1 cellular context compared by ENCODE assay signal in the genomic region with DNA sequence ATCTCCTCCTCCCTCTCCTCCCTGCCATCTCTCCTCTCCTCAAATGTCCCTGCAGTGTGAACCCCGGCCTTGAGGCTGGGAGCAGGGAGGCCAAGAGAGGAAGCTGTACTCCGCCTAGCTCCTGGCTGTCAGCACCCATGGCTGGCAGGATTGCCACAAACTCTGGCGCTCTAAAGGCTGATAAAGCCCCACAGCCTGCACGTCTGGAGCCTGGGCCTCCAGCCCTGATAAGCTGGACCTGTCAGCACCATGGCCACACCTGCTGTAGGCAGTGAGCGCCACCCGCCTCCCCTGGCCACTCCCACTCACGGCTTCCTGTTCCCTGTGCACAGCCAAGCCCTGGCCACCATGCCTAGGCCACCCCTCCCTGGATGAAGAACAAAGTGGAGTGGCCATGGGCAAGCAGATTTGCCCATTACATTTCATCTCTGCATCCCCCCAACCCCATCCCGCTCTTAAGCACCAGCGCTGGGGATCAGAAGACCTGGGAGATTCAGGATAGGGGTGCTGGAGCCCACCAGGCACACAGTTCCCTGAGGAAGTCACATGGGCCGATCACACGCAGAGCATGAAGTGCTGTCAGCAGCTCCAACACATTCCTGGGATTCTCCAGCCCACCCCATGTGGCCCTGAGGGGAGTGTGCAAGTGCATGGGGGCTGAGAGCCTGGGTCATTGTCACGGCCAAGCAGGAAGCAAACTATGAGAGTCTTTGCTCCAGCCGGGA.
A peak's percentile ranks its signal among the peaks of the same experiment; 100 is the strongest.
TF ChIP-seq lines count a peak whose summit lies in the region.

No MANE protein-coding gene starts in this region.

TF ChIP-seq in K562, 482 proteins besides CTCF, POLR2A, EP300 and RAD21 (continued from another document and continues in another):
- TF ChIP-seq, protein P1, sequence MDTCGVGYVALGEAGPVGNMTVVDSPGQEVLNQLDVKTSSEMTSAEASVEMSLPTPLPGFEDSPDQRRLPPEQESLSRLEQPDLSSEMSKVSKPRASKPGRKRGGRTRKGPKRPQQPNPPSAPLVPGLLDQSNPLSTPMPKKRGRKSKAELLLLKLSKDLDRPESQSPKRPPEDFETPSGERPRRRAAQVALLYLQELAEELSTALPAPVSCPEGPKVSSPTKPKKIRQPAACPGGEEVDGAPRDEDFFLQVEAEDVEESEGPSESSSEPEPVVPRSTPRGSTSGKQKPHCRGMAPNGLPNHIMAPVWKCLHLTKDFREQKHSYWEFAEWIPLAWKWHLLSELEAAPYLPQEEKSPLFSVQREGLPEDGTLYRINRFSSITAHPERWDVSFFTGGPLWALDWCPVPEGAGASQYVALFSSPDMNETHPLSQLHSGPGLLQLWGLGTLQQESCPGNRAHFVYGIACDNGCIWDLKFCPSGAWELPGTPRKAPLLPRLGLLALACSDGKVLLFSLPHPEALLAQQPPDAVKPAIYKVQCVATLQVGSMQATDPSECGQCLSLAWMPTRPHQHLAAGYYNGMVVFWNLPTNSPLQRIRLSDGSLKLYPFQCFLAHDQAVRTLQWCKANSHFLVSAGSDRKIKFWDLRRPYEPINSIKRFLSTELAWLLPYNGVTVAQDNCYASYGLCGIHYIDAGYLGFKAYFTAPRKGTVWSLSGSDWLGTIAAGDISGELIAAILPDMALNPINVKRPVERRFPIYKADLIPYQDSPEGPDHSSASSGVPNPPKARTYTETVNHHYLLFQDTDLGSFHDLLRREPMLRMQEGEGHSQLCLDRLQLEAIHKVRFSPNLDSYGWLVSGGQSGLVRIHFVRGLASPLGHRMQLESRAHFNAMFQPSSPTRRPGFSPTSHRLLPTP (IDR thresholded peaks at IDR 0.05; ENCODE audit: borderline replicate concordance, extremely low read depth, insufficient read length), result no peak
- TF ChIP-seq, protein P2, sequence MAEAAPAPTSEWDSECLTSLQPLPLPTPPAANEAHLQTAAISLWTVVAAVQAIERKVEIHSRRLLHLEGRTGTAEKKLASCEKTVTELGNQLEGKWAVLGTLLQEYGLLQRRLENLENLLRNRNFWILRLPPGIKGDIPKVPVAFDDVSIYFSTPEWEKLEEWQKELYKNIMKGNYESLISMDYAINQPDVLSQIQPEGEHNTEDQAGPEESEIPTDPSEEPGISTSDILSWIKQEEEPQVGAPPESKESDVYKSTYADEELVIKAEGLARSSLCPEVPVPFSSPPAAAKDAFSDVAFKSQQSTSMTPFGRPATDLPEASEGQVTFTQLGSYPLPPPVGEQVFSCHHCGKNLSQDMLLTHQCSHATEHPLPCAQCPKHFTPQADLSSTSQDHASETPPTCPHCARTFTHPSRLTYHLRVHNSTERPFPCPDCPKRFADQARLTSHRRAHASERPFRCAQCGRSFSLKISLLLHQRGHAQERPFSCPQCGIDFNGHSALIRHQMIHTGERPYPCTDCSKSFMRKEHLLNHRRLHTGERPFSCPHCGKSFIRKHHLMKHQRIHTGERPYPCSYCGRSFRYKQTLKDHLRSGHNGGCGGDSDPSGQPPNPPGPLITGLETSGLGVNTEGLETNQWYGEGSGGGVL (CRISPR knock-in tag; IDR thresholded peaks at IDR 0.05), result no peak
- TF ChIP-seq HNRNPLL (IDR thresholded peaks at IDR 0.05; ENCODE audit: low read depth, low read length, poor library complexity, severe bottlenecking) (peak; percentile 27), TEAD1 (CRISPR knock-in tag; IDR thresholded peaks at IDR 0.05) (peak; percentile 68 to 72; a peak in 3 of 4 replicates), MTA3 (IDR thresholded peaks at IDR 0.05; ENCODE audit: borderline replicate concordance) (peak; percentile 91), KLF6 (CRISPR knock-in tag; IDR thresholded peaks at IDR 0.05; ENCODE audit: borderline replicate concordance) (peak; percentile 70; the same call in 1 of the 2 replicates), ZNF239 (CRISPR knock-in tag; IDR thresholded peaks at IDR 0.05) (peak; percentile 67), MIER1 (IDR thresholded peaks at IDR 0.05; ENCODE audit: low read depth) (no peak), ZNF644 (tag; IDR thresholded peaks at IDR 0.05; ENCODE audit: low read depth) (peak; percentile 94), HSF4 (CRISPR knock-in tag; IDR thresholded peaks at IDR 0.05; ENCODE audit: borderline replicate concordance) (no peak; the same call in 1 of the 2 replicates), HDGF (IDR thresholded peaks at IDR 0.05) (peak; percentile 98), SMAD4 (CRISPR knock-in tag; conservative IDR thresholded peaks at IDR 0.05) (peak; percentile 99), BHLHE40 (IDR thresholded peaks at IDR 0.05; ENCODE audit: low read length) (peak; percentile 94), FOXA3 (CRISPR knock-in tag; conservative IDR thresholded peaks at IDR 0.05 in 1 of 2, IDR thresholded peaks at IDR 0.05 in 1 of 2) (0 out of 4 replicates have a peak, but pooled peaks of 1 of the 2 experiments have one; percentile 4), ZBED1 (IDR thresholded peaks at IDR 0.05) (peak; percentile 94), THRAP3 (IDR thresholded peaks at IDR 0.05; ENCODE audit: borderline replicate concordance) (no peak), ZBTB1 (CRISPR knock-in tag; IDR thresholded peaks at IDR 0.05; ENCODE audit: borderline replicate concordance, low read depth) (no peak), BRD4 (IDR thresholded peaks at IDR 0.05) (no peak), SPI1 (IDR thresholded peaks at IDR 0.05; ENCODE audit: borderline replicate concordance, low read depth, low read length) (peak; percentile 83), RNF2 (IDR thresholded peaks at IDR 0.05) (peak; percentile 97), PURB (CRISPR knock-in tag; IDR thresholded peaks at IDR 0.05; ENCODE audit: low read depth) (no peak), KLF10 (CRISPR knock-in tag; IDR thresholded peaks at IDR 0.05) (no peak), ZNF324 (CRISPR knock-in tag; IDR thresholded peaks at IDR 0.05) (peak; percentile 36; the same call in 1 of the 2 replicates), ZNF253 (CRISPR knock-in tag; conservative IDR thresholded peaks at IDR 0.05) (no peak), SRF (CRISPR knock-in tag; IDR thresholded peaks at IDR 0.05) (peak; percentile 49 to 88; a peak in 1 of 4 replicates), OTX1 (CRISPR knock-in tag; IDR thresholded peaks at IDR 0.05) (peak; percentile 60; the same call in 1 of the 2 replicates), NR4A1 (CRISPR knock-in tag; IDR thresholded peaks at IDR 0.05) (peak; percentile 45; the same call in 1 of the 2 replicates), NR4A1 (tag; IDR thresholded peaks at IDR 0.05) (peak; percentile 92), PRPF4 (IDR thresholded peaks at IDR 0.05; ENCODE audit: insufficient read depth, low read depth, low read length, poor library complexity, severe bottlenecking) (no peak), ZNF695 (CRISPR knock-in tag; IDR thresholded peaks at IDR 0.05) (0 out of 2 replicates have a peak, but pooled peaks have one; percentile 35), POLR2B (IDR thresholded peaks at IDR 0.05; ENCODE audit: low read depth, partially characterized antibody) (peak; percentile 63), FOSL1 (tag; conservative IDR thresholded peaks at IDR 0.05) (no peak), CEBPB (tag; IDR thresholded peaks at IDR 0.05) (peak; percentile 41)
- TF ChIP-seq, protein P3, sequence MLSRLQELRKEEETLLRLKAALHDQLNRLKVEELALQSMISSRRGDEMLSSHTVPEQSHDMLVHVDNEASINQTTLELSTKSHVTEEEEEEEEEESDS (CRISPR knock-in tag; IDR thresholded peaks at IDR 0.05), result no peak
- TF ChIP-seq, protein P4, sequence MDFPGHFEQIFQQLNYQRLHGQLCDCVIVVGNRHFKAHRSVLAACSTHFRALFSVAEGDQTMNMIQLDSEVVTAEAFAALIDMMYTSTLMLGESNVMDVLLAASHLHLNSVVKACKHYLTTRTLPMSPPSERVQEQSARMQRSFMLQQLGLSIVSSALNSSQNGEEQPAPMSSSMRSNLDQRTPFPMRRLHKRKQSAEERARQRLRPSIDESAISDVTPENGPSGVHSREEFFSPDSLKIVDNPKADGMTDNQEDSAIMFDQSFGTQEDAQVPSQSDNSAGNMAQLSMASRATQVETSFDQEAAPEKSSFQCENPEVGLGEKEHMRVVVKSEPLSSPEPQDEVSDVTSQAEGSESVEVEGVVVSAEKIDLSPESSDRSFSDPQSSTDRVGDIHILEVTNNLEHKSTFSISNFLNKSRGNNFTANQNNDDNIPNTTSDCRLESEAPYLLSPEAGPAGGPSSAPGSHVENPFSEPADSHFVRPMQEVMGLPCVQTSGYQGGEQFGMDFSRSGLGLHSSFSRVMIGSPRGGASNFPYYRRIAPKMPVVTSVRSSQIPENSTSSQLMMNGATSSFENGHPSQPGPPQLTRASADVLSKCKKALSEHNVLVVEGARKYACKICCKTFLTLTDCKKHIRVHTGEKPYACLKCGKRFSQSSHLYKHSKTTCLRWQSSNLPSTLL (IDR thresholded peaks at IDR 0.05), result no peak
- TF ChIP-seq, protein P5, sequence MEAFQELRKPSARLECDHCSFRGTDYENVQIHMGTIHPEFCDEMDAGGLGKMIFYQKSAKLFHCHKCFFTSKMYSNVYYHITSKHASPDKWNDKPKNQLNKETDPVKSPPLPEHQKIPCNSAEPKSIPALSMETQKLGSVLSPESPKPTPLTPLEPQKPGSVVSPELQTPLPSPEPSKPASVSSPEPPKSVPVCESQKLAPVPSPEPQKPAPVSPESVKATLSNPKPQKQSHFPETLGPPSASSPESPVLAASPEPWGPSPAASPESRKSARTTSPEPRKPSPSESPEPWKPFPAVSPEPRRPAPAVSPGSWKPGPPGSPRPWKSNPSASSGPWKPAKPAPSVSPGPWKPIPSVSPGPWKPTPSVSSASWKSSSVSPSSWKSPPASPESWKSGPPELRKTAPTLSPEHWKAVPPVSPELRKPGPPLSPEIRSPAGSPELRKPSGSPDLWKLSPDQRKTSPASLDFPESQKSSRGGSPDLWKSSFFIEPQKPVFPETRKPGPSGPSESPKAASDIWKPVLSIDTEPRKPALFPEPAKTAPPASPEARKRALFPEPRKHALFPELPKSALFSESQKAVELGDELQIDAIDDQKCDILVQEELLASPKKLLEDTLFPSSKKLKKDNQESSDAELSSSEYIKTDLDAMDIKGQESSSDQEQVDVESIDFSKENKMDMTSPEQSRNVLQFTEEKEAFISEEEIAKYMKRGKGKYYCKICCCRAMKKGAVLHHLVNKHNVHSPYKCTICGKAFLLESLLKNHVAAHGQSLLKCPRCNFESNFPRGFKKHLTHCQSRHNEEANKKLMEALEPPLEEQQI (IDR thresholded peaks at IDR 0.05), result no peak
- TF ChIP-seq, protein P6, sequence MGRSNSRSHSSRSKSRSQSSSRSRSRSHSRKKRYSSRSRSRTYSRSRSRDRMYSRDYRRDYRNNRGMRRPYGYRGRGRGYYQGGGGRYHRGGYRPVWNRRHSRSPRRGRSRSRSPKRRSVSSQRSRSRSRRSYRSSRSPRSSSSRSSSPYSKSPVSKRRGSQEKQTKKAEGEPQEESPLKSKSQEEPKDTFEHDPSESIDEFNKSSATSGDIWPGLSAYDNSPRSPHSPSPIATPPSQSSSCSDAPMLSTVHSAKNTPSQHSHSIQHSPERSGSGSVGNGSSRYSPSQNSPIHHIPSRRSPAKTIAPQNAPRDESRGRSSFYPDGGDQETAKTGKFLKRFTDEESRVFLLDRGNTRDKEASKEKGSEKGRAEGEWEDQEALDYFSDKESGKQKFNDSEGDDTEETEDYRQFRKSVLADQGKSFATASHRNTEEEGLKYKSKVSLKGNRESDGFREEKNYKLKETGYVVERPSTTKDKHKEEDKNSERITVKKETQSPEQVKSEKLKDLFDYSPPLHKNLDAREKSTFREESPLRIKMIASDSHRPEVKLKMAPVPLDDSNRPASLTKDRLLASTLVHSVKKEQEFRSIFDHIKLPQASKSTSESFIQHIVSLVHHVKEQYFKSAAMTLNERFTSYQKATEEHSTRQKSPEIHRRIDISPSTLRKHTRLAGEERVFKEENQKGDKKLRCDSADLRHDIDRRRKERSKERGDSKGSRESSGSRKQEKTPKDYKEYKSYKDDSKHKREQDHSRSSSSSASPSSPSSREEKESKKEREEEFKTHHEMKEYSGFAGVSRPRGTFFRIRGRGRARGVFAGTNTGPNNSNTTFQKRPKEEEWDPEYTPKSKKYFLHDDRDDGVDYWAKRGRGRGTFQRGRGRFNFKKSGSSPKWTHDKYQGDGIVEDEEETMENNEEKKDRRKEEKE (IDR thresholded peaks at IDR 0.05; ENCODE audit: borderline replicate concordance in 1 of 2, control insufficient read depth in 1 of 2, low read depth in 2 of 2, low read length in 1 of 2), result peak in 1 of 2 experiments; percentile 77; a peak in 1 of 4 replicates
- TF ChIP-seq, protein P7, sequence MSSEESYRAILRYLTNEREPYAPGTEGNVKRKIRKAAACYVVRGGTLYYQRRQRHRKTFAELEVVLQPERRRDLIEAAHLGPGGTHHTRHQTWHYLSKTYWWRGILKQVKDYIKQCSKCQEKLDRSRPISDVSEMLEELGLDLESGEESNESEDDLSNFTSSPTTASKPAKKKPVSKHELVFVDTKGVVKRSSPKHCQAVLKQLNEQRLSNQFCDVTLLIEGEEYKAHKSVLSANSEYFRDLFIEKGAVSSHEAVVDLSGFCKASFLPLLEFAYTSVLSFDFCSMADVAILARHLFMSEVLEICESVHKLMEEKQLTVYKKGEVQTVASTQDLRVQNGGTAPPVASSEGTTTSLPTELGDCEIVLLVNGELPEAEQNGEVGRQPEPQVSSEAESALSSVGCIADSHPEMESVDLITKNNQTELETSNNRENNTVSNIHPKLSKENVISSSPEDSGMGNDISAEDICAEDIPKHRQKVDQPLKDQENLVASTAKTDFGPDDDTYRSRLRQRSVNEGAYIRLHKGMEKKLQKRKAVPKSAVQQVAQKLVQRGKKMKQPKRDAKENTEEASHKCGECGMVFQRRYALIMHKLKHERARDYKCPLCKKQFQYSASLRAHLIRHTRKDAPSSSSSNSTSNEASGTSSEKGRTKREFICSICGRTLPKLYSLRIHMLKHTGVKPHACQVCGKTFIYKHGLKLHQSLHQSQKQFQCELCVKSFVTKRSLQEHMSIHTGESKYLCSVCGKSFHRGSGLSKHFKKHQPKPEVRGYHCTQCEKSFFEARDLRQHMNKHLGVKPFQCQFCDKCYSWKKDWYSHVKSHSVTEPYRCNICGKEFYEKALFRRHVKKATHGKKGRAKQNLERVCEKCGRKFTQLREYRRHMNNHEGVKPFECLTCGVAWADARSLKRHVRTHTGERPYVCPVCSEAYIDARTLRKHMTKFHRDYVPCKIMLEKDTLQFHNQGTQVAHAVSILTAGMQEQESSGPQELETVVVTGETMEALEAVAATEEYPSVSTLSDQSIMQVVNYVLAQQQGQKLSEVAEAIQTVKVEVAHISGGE (CRISPR knock-in tag; IDR thresholded peaks at IDR 0.05), result peak in 1 of 3 experiments; percentile 87; a peak in 2 of 6 replicates
- TF ChIP-seq, protein P8, sequence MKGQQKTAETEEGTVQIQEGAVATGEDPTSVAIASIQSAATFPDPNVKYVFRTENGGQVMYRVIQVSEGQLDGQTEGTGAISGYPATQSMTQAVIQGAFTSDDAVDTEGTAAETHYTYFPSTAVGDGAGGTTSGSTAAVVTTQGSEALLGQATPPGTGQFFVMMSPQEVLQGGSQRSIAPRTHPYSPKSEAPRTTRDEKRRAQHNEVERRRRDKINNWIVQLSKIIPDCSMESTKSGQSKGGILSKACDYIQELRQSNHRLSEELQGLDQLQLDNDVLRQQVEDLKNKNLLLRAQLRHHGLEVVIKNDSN (CRISPR knock-in tag; IDR thresholded peaks at IDR 0.05), result peak; percentile 77
- TF ChIP-seq, protein P9, sequence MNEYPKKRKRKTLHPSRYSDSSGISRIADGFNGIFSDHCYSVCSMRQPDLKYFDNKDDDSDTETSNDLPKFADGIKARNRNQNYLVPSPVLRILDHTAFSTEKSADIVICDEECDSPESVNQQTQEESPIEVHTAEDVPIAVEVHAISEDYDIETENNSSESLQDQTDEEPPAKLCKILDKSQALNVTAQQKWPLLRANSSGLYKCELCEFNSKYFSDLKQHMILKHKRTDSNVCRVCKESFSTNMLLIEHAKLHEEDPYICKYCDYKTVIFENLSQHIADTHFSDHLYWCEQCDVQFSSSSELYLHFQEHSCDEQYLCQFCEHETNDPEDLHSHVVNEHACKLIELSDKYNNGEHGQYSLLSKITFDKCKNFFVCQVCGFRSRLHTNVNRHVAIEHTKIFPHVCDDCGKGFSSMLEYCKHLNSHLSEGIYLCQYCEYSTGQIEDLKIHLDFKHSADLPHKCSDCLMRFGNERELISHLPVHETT (CRISPR knock-in tag; conservative IDR thresholded peaks at IDR 0.05 in 1 of 2, IDR thresholded peaks at IDR 0.05 in 1 of 2), result peak in 1 of 2 experiments; percentile 84; a peak in 1 of 4 replicates
